11 cellular contexts compared by ENCODE assay signal in the genomic region with DNA sequence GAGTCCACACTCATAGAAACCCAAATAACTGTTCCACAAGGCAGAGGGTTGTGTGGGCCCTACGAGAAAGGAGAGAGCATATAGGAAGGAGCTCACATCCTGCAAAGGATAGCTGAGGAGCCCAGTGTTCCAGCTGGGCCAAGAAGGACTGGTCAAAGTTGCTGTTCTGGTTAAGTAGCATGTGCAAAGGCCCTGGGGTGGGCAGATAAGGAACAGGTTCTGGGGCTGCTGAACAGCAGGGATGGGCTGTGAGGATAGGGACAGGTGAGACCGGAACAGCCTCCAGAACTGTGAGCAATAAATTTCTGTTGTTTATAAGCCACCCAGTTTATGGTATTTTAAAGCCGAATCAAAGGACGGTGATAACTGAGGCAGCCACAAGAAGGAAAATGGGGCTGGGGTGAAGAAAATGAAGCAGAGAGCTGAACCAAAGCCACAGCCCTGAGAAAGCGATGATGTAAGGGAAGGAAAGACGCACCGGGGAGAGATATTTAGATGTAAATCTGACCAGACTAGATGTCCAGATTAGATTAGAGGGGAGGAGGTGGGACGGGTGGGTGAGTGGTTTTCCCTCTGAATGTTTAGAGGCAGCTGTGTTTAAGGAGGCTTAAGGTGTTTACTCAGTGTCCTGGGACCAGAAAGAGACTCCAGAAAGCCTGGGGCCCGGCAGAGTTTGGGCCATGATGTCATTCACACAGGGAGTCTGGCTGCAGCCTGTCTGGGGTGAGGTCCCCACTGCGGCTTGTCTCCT.
DNase-seq lines count a peak whose midpoint lies in the region; ATAC-seq and TF ChIP-seq lines count a peak whose summit lies in the region.
"Had no signal": no experiment of that assay in that cellular context is flagged by ENCODE, and none has a peak within 500 bp of the region (broad histone marks: within the 10 kb centered on the region; RNA-seq: fewer than 3 reads in every experiment).

No MANE protein-coding gene starts in this region.

- peak overlapping the region; percentile 50 for H3K9ac ChIP-seq in smooth muscle cell (ENCODE audit: low read depth)
- no peak overlapping the region for H3K9ac ChIP-seq in colonic mucosa (ENCODE audit: low read depth in 2 of 2, low read length in 2 of 2)

- H3K9me3 ChIP-seq in smooth muscle cell (replicated peaks; ENCODE audit: low read depth), result no peaks in the 10 kb centered on the region
- H3K9me3 ChIP-seq in colonic mucosa, result no peaks in the 10 kb centered on the region
- H3K9me3 ChIP-seq: thyroid gland had no signal

- H3K4me3 ChIP-seq in smooth muscle cell (no peak overlapping the region), colonic mucosa (no peak overlapping the region)
- H3K4me3 ChIP-seq: thyroid gland had no signal

- no peaks in the 10 kb centered on the region for H4K20me1 ChIP-seq in smooth muscle cell (ENCODE audit: low read depth)

- no peaks in the 10 kb centered on the region for H3K79me2 ChIP-seq in smooth muscle cell (ENCODE audit: low read depth)

- peaks cover 3% of the 10 kb centered on the region for H3K27me3 Mint-ChIP-seq in activated CD4-positive, alpha-beta T cell treated with anti-CD3 and anti-CD28 coated beads, Interleukin-2, amount 10 ng/mL, durations not matched to agents 24 days and 14 days
- peaks cover 3% of the 10 kb centered on the region for H3K27me3 Mint-ChIP-seq in activated naive CD8-positive, alpha-beta T cell treated with anti-CD3 and anti-CD28 coated beads for 36 hours

- no peak overlapping the region for H3K4me3 Mint-ChIP-seq in activated CD4-positive, alpha-beta T cell treated with anti-CD3 and anti-CD28 coated beads, Interleukin-2, amount 10 ng/mL, durations not matched to agents 24 days and 14 days
- H3K4me3 Mint-ChIP-seq in activated naive CD8-positive, alpha-beta T cell treated with anti-CD3 and anti-CD28 coated beads for 36 hours, result no peak overlapping the region

- H3K36me3 Mint-ChIP-seq in activated CD4-positive, alpha-beta T cell treated with anti-CD3 and anti-CD28 coated beads, Interleukin-2, amount 10 ng/mL, durations not matched to agents 24 days and 14 days (ENCODE audit: low read depth), result no peaks in the 10 kb centered on the region
- H3K36me3 Mint-ChIP-seq in activated naive CD8-positive, alpha-beta T cell treated with anti-CD3 and anti-CD28 coated beads for 36 hours, result no peaks in the 10 kb centered on the region

- H3K4me1 ChIP-seq in smooth muscle cell (ENCODE audit: low read depth) (no peaks in the 10 kb centered on the region), colonic mucosa (no peaks in the 10 kb centered on the region)
- H3K4me1 ChIP-seq: thyroid gland had no signal

- no peaks in the 10 kb centered on the region for H3K9me3 Mint-ChIP-seq in activated CD4-positive, alpha-beta T cell treated with anti-CD3 and anti-CD28 coated beads, Interleukin-2, amount 10 ng/mL, durations not matched to agents 24 days and 14 days
- H3K9me3 Mint-ChIP-seq in activated naive CD8-positive, alpha-beta T cell treated with anti-CD3 and anti-CD28 coated beads for 36 hours, result peaks cover 3% of the 10 kb centered on the region

- H3K4me1 Mint-ChIP-seq in activated CD4-positive, alpha-beta T cell treated with anti-CD3 and anti-CD28 coated beads, Interleukin-2, amount 10 ng/mL, durations not matched to agents 24 days and 14 days, result peaks cover 21% of the 10 kb centered on the region
- peaks cover 15% of the 10 kb centered on the region for H3K4me1 Mint-ChIP-seq in activated naive CD8-positive, alpha-beta T cell treated with anti-CD3 and anti-CD28 coated beads for 36 hours

- no peak overlapping the region for H3K4me2 ChIP-seq in smooth muscle cell

- ATAC-seq in GM21423 (IDR thresholded peaks at IDR 0.05; ENCODE audit: unreplicated experiment) (no peak), HG03457 (IDR thresholded peaks at IDR 0.05; ENCODE audit: unreplicated experiment) (no peak)

- H3K36me3 ChIP-seq in smooth muscle cell (ENCODE audit: low read depth) (no peaks in the 10 kb centered on the region), colonic mucosa (no peaks in the 10 kb centered on the region)
- H3K36me3 ChIP-seq: thyroid gland had no signal

- no peaks in the 10 kb centered on the region for H3F3A ChIP-seq in smooth muscle cell (ENCODE audit: low read depth)

- H3K27me3 ChIP-seq in smooth muscle cell (ENCODE audit: low read depth), result no peaks in the 10 kb centered on the region
- H3K27me3 ChIP-seq in colonic mucosa, result no peaks in the 10 kb centered on the region
- H3K27me3 ChIP-seq: thyroid gland had no signal

- H3K27ac ChIP-seq in smooth muscle cell (ENCODE audit: low read depth) (peak overlapping the region; percentile 76), colonic mucosa (no peak overlapping the region)
- H3K27ac ChIP-seq: thyroid gland had no signal

- TF ChIP-seq CTCF in smooth muscle cell (IDR thresholded peaks at IDR 0.05; ENCODE audit: borderline replicate concordance, insufficient read depth, poor library complexity, severe bottlenecking), result no peak
- TF ChIP-seq CTCF in colonic mucosa (IDR thresholded peaks at IDR 0.05), result no peak

- DNase-seq in ELF-1 (ENCODE audit: low read depth, low spot score) (peak; percentile 82), smooth muscle cell (lab: John Stamatoyannopoulos, UW; ENCODE audit: unreplicated experiment) (no peak), colonic mucosa (no peak), NCI-H1436 (lab: John Stamatoyannopoulos, UW) (no peak)
- peak; percentile 75 for DNase-seq in activated CD4-positive, alpha-beta T cell treated with anti-CD3 and anti-CD28 coated beads, Interleukin-2, amount 10 ng/mL, durations not matched to agents 24 days and 14 days
- peak; percentile 26 for DNase-seq in activated naive CD8-positive, alpha-beta T cell treated with anti-CD3 and anti-CD28 coated beads for 36 hours
- DNase-seq: Calu3, left cardiac atrium, thyroid gland had no signal

- 44% methylated on average over 10 of the region's 10 CpGs for WGBS in smooth muscle cell (ENCODE audit: low lambda C conversion rate)

- intact Hi-C loops in activated CD4-positive, alpha-beta T cell treated with anti-CD3 and anti-CD28 coated beads, Interleukin-2, amount 10 ng/mL, durations not matched to agents 24 days and 14 days (cut with micrococcal nuclease), result no loop called here
- intact Hi-C loops in colonic mucosa (cut with DNase I), result no loop called here

- no peak overlapping the region for H2AFZ ChIP-seq in smooth muscle cell (ENCODE audit: low read depth)

- peak overlapping the region; percentile 63 for H3K27ac Mint-ChIP-seq in activated CD4-positive, alpha-beta T cell treated with anti-CD3 and anti-CD28 coated beads, Interleukin-2, amount 10 ng/mL, durations not matched to agents 24 days and 14 days
- no peak overlapping the region for H3K27ac Mint-ChIP-seq in activated naive CD8-positive, alpha-beta T cell treated with anti-CD3 and anti-CD28 coated beads for 36 hours

Comparison
In these comparisons a context has a peak if more than half of its experiments do, and no peak if none do; other contexts are left out.
1. DNase-seq: peak in ELF-1 (single experiment), activated CD4-positive, alpha-beta T cell treated with anti-CD3 and anti-CD28 coated beads, Interleukin-2, amount 10 ng/mL, durations not matched to agents 24 days and 14 days (single experiment) and activated naive CD8-positive, alpha-beta T cell treated with anti-CD3 and anti-CD28 coated beads for 36 hours (single experiment); none in smooth muscle cell (single experiment), colonic mucosa (single experiment) and NCI-H1436 (single experiment).